1 cellular context compared by ENCODE assay signal in genomic region chr3:112990672-112991602, GRCh38.
A peak's percentile ranks its signal among the peaks of the same experiment; 100 is the strongest.
TF ChIP-seq lines count a peak whose summit lies in the region.

GTPBP8 (plus strand) TSS chr3:112990984; CDS start chr3:112991000, 16 bp downstream.

TF ChIP-seq in K562, 482 proteins besides CTCF, POLR2A, EP300 and RAD21 (continued from another document and continues in another):
- TF ChIP-seq HNRNPH1 (optimal IDR thresholded peaks at IDR 0.05; ENCODE audit: low read depth, low read length) (no peak), NR2F6 (CRISPR knock-in tag; IDR thresholded peaks at IDR 0.05) (no peak), ZNF277 (CRISPR knock-in tag; IDR thresholded peaks at IDR 0.05; ENCODE audit: borderline replicate concordance) (no peak), MAFK (IDR thresholded peaks at IDR 0.05; ENCODE audit: low read length) (no peak), XRCC5 (IDR thresholded peaks at IDR 0.05; ENCODE audit: low read depth, low read length) (no peak), ZZZ3 (IDR thresholded peaks at IDR 0.05) (peak; percentile 66; the same call in 1 of the 2 replicates), CBX5 (IDR thresholded peaks at IDR 0.05; ENCODE audit: borderline replicate concordance, low read depth) (no peak), ZBTB43 (CRISPR knock-in tag; IDR thresholded peaks at IDR 0.05) (no peak), ZNF140 (CRISPR knock-in tag; IDR thresholded peaks at IDR 0.05) (no peak), SIN3A (IDR thresholded peaks at IDR 0.05; ENCODE audit: borderline replicate concordance in 2 of 2, control insufficient read depth in 1 of 2, low read depth in 2 of 2, low read length in 2 of 2) (no peak), MTA1 (IDR thresholded peaks at IDR 0.05; ENCODE audit: borderline replicate concordance) (no peak), MTF1 (CRISPR knock-in tag; IDR thresholded peaks at IDR 0.05; ENCODE audit: borderline replicate concordance) (no peak), ZNF668 (CRISPR knock-in tag; IDR thresholded peaks at IDR 0.05) (no peak), SRSF3 (IDR thresholded peaks at IDR 0.05; ENCODE audit: insufficient read depth, low read length) (no peak), HDGF (IDR thresholded peaks at IDR 0.05) (no peak), ZC3H11A (IDR thresholded peaks at IDR 0.05; ENCODE audit: low read depth, low read length) (no peak), YY1 (IDR thresholded peaks at IDR 0.05; ENCODE audit: borderline replicate concordance in 1 of 3, control insufficient read depth in 1 of 3, extremely low read depth in 1 of 3, insufficient read depth in 3 of 3, insufficient read length in 1 of 3, insufficient replicate concordance in 2 of 3, low read depth in 1 of 3, low read length in 2 of 3) (peak; percentile 52 to 92 (median 84)), FOSL1 (tag; conservative IDR thresholded peaks at IDR 0.05) (no peak), SNAPC5 (CRISPR knock-in tag; IDR thresholded peaks at IDR 0.05) (no peak), ILF3 (IDR thresholded peaks at IDR 0.05; ENCODE audit: borderline replicate concordance) (no peak), RBM14 (IDR thresholded peaks at IDR 0.05; ENCODE audit: borderline replicate concordance, insufficient read depth, low read depth, low read length) (no peak), THRAP3 (IDR thresholded peaks at IDR 0.05; ENCODE audit: borderline replicate concordance) (no peak), FOXA1 (IDR thresholded peaks at IDR 0.05; ENCODE audit: borderline replicate concordance) (no peak), ZNF318 (IDR thresholded peaks at IDR 0.05; ENCODE audit: borderline replicate concordance in 1 of 2, low read depth in 1 of 2) (no peak), ZNF398 (CRISPR knock-in tag; IDR thresholded peaks at IDR 0.05) (no peak), MLX (CRISPR knock-in tag; conservative IDR thresholded peaks at IDR 0.05) (no peak), TFAM (CRISPR knock-in tag; conservative IDR thresholded peaks at IDR 0.05) (no peak), ZNF561 (CRISPR knock-in tag; conservative IDR thresholded peaks at IDR 0.05) (no peak), ZNF717 (CRISPR knock-in tag; IDR thresholded peaks at IDR 0.05) (no peak), TAL1 (IDR thresholded peaks at IDR 0.05) (no peak), PATZ1 (CRISPR knock-in tag; IDR thresholded peaks at IDR 0.05; ENCODE audit: borderline replicate concordance) (no peak), SMAD1 (IDR thresholded peaks at IDR 0.05; ENCODE audit: low read depth, low read length, partially characterized antibody) (peak; percentile 65), CTCFL (IDR thresholded peaks at IDR 0.05; ENCODE audit: borderline replicate concordance, insufficient read depth, low read depth, low read length, poor library complexity, severe bottlenecking) (no peak), SETDB1 (IDR thresholded peaks at IDR 0.05; ENCODE audit: low read length) (no peak), PCBP2 (IDR thresholded peaks at IDR 0.05; ENCODE audit: low read depth, low read length, poor library complexity, severe bottlenecking) (no peak), GABPB1 (CRISPR knock-in tag; IDR thresholded peaks at IDR 0.05) (peak; percentile 85), NCOR1 (IDR thresholded peaks at IDR 0.05) (peak; percentile 44), MYC (IDR thresholded peaks at IDR 0.05; ENCODE audit: low read depth, low read length) (peak; percentile 59), MYC (CRISPR knock-in tag; IDR thresholded peaks at IDR 0.05; ENCODE audit: borderline replicate concordance, low read depth) (no peak), ARID3A (IDR thresholded peaks at IDR 0.05; ENCODE audit: borderline replicate concordance, low read depth, low read length) (no peak), ZNF224 (CRISPR knock-in tag; IDR thresholded peaks at IDR 0.05) (no peak), EWSR1 (IDR thresholded peaks at IDR 0.05; ENCODE audit: borderline replicate concordance, low read depth, partially characterized antibody) (no peak)
